ENCODE assay signal across 8 cellular contexts in genomic region chr19:45179063-45179847, GRCh38. TPM values are rescaled to one million over a fixed set of nuclear protein-coding genes. Genes with fewer than 3 reads are reported as not detected.
A peak's percentile ranks its signal among the peaks of the same experiment; 100 is the strongest.
DNase-seq lines count a peak whose midpoint lies in the region; ATAC-seq and TF ChIP-seq lines count a peak whose summit lies in the region.

No MANE protein-coding gene starts in this region.

- no peaks in the 10 kb centered on the region for H3K27me3 Mint-ChIP-seq in activated B cell treated with CpG ODN at 0.5 μM for 24 hours

- H3K4me3 Mint-ChIP-seq in activated B cell treated with CpG ODN at 0.5 μM for 24 hours = peak overlapping the region; percentile 94

- peak overlapping the region; percentile 89 for H3K9ac ChIP-seq in endocrine pancreas (ENCODE audit: control insufficient read depth, insufficient read depth, low read length)

- no peaks in the 10 kb centered on the region for H3K9me3 Mint-ChIP-seq in activated B cell treated with CpG ODN at 0.5 μM for 24 hours

- WGBS in urinary bladder = under 1% methylated on average over 92 of the region's 92 CpGs

- CTCF ChIA-PET in activated B cell treated with CpG ODN at 0.5 μM for 24 hours (lab: Charles Lee) = interaction anchor here (0.9 to 1.8 kb wide), 4 partner anchors 12 to 591 kb away, joined by 3 to 11 read pairs (median 3); partner anchors contain the start of gene PPP1R37

- H3K4me3 ChIP-seq in endocrine pancreas (ENCODE audit: control insufficient read depth, insufficient read depth, low read length) (peak overlapping the region; percentile 48), urinary bladder (ENCODE audit: low read depth, low read length) (peak overlapping the region; percentile 71)

- POLR2A ChIA-PET in activated B cell treated with CpG ODN at 0.5 μM for 24 hours (lab: Charles Lee) = interaction anchor here (0.6 to 3.0 kb wide), 25 partner anchors 7 to 709 kb away, joined by 3 to 53 read pairs (median 5); partner anchors contain the start of genes CLASRP, CLPTM1, FBXO46 and FOXA3

- H3K27me3 ChIP-seq in endocrine pancreas (ENCODE audit: control insufficient read depth, insufficient read depth, low read length) = no peaks in the 10 kb centered on the region

- in situ Hi-C loops in ACHN (cut with HindIII; ENCODE audit: low pct_ligation_motif_present, low pct_unique_long_range_greater_than_20kb, low sequenced_read_pairs) = no loop called here

- peaks cover 51% of the 10 kb centered on the region for H3K4me1 Mint-ChIP-seq in activated B cell treated with CpG ODN at 0.5 μM for 24 hours

- no peak for ATAC-seq in activated B cell treated with CpG ODN at 0.5 μM for 24 hours (ENCODE audit: low read depth)
- ATAC-seq in GM21447 (IDR thresholded peaks at IDR 0.05; ENCODE audit: unreplicated experiment) = no peak
- ATAC-seq in GM18861 (IDR thresholded peaks at IDR 0.05; ENCODE audit: unreplicated experiment) = no peak

- H3K36me3 ChIP-seq in endocrine pancreas (ENCODE audit: control insufficient read depth, insufficient read depth, low read length) (no peaks in the 10 kb centered on the region), urinary bladder (ENCODE audit: insufficient read depth) (no peaks in the 10 kb centered on the region)

- intact Hi-C loops in activated B cell treated with CpG ODN at 0.5 μM for 24 hours (cut with micrococcal nuclease) = loop anchor here (2.0 to 5.0 kb wide), 4 partner anchors 14 to 427 kb away; partner anchors contain the start of gene MARK4

- DNase-seq in ACHN = peak; percentile 8
- peak; percentile 29 for DNase-seq in HCEC 1CT
- no peak for DNase-seq in activated B cell treated with CpG ODN at 0.5 μM for 24 hours
- peak; percentile 20 for DNase-seq in myocyte (ENCODE audit: low read depth)

- H3K36me3 Mint-ChIP-seq in activated B cell treated with CpG ODN at 0.5 μM for 24 hours (ENCODE audit: low read depth) = peaks cover 30% of the 10 kb centered on the region

- H3K9me3 ChIP-seq in endocrine pancreas (ENCODE audit: control insufficient read depth, low read length) = no peaks in the 10 kb centered on the region

- no peak for TF ChIP-seq CTCF in activated B cell treated with CpG ODN at 0.5 μM for 24 hours (IDR thresholded peaks at IDR 0.05)

- peak overlapping the region; percentile 96 for H3K27ac Mint-ChIP-seq in activated B cell treated with CpG ODN at 0.5 μM for 24 hours

- peak overlapping the region; percentile 71 for H3K27ac ChIP-seq in urinary bladder (ENCODE audit: low read depth)

- H3K4me1 ChIP-seq in endocrine pancreas (ENCODE audit: control insufficient read depth, insufficient read depth, low read length) (no peaks in the 10 kb centered on the region), urinary bladder (ENCODE audit: insufficient read depth) (peaks cover 1% of the 10 kb centered on the region)

RNA-seq across cellular contexts. Expression of gene BLOC1S3, which starts 0.7 kb away (rescaled TPM):
- 15.6 and 16.5 TPM in 2 replicates for total RNA-seq in activated B cell treated with CpG ODN at 0.5 μM for 24 hours
- 8.4 and 11.8 TPM in 2 replicates for total RNA-seq in myocyte
- 8.8 TPM for polyA plus RNA-seq in myocyte (2012)
- 3.9 TPM for total RNA-seq in urinary bladder
- polyA plus RNA-seq in urinary bladder = 9.3 TPM

RNA-seq across cellular contexts. Expression of gene TRAPPC6A, which starts 1.2 kb away (rescaled TPM):
- total RNA-seq in activated B cell treated with CpG ODN at 0.5 μM for 24 hours (51.8 and 56.0 TPM in 2 replicates), myocyte (26.9 and 29.4 TPM in 2 replicates), urinary bladder (7.1 TPM)
- 49.8 TPM for polyA plus RNA-seq in myocyte (2012)
- 46.1 TPM for polyA plus RNA-seq in urinary bladder

RNA-seq across cellular contexts. Expression of gene NKPD1, which starts 18.5 kb away (rescaled TPM):
- total RNA-seq in activated B cell treated with CpG ODN at 0.5 μM for 24 hours (0.11 and 0.12 TPM in 2 replicates), myocyte (0.10 and 0.13 TPM in 2 replicates), urinary bladder (0.58 TPM)
- 0.13 TPM for polyA plus RNA-seq in myocyte (2012)
- 0.37 TPM for polyA plus RNA-seq in urinary bladder
